In genomic region chr5:177491429-177491945, GRCh38 we compare ENCODE assay signal across 9 cellular contexts. TPM values are rescaled to one million over a fixed set of nuclear protein-coding genes. Genes with fewer than 3 reads are reported as not detected.
DNase-seq lines count a peak whose midpoint lies in the region; ATAC-seq, FAIRE-seq and TF ChIP-seq lines count a peak whose summit lies in the region.
"Had no signal": no experiment of that assay in that cellular context is flagged by ENCODE, and none has a peak within 500 bp of the region (broad histone marks: within the 10 kb centered on the region; RNA-seq: fewer than 3 reads in every experiment).

No MANE protein-coding gene starts in this region.

- no peak overlapping the region for H3K4me3 Mint-ChIP-seq in activated CD4-positive, alpha-beta memory T cell treated with anti-CD3 and anti-CD28 coated beads, Interleukin-2, amount 10 ng/mL, durations not matched to agents 7 days and 5 days

- H3K4me1 ChIP-seq in kidney (ENCODE audit: control insufficient read depth in 1 of 2, insufficient read depth in 1 of 2, low read depth in 1 of 2, low read length in 2 of 2), result peaks cover 0 to 6% of the 10 kb centered on the region in 2 donors
- H3K4me1 ChIP-seq in uterus, result peaks cover 17 to 38% of the 10 kb centered on the region in 2 donors

- H3K27me3 ChIP-seq in uterus, result no peaks in the 10 kb centered on the region

- FAIRE-seq in HTR-8/SVneo (lab: Jason Lieb, UNC) (peak; percentile 4), kidney (lab: Jason Lieb, UNC) (no peak)

- peaks cover 44% of the 10 kb centered on the region for H3K4me1 Mint-ChIP-seq in activated CD4-positive, alpha-beta memory T cell treated with anti-CD3 and anti-CD28 coated beads, Interleukin-2, amount 10 ng/mL, durations not matched to agents 7 days and 5 days

- TF ChIP-seq POLR2A in uterus (IDR thresholded peaks at IDR 0.05), result no peak

- POLR2A ChIA-PET in activated CD4-positive, alpha-beta memory T cell treated with anti-CD3 and anti-CD28 coated beads, Interleukin-2, amount 10 ng/mL, durations not matched to agents 7 days and 5 days (lab: Charles Lee), result no interaction called here

- peak; percentile 40 for DNase-seq in COLO668 (lab: John Stamatoyannopoulos, UW; ENCODE audit: unreplicated experiment)
- no peak for DNase-seq in HTR-8/SVneo (ENCODE audit: insufficient read length, low spot score)
- peak; percentile 43 for DNase-seq in activated CD4-positive, alpha-beta memory T cell treated with anti-CD3 and anti-CD28 coated beads, Interleukin-2, amount 10 ng/mL, durations not matched to agents 7 days and 5 days
- peak; percentile 81 for DNase-seq in kidney
- DNase-seq in uterus, result peak; percentile 48 to 52
- DNase-seq in sciatic nerve (ENCODE audit: low spot score), result no peak

- H3K9me3 ChIP-seq in kidney (ENCODE audit: control insufficient read depth in 1 of 2, low read length in 2 of 2) (no peaks in the 10 kb centered on the region), uterus (no peaks in the 10 kb centered on the region)

- H3K27me3 Mint-ChIP-seq in activated CD4-positive, alpha-beta memory T cell treated with anti-CD3 and anti-CD28 coated beads, Interleukin-2, amount 10 ng/mL, durations not matched to agents 7 days and 5 days, result no peaks in the 10 kb centered on the region

- no peaks in the 10 kb centered on the region for H3K9me3 Mint-ChIP-seq in activated CD4-positive, alpha-beta memory T cell treated with anti-CD3 and anti-CD28 coated beads, Interleukin-2, amount 10 ng/mL, durations not matched to agents 7 days and 5 days

- CTCF ChIA-PET in activated CD4-positive, alpha-beta memory T cell treated with anti-CD3 and anti-CD28 coated beads, Interleukin-2, amount 10 ng/mL, durations not matched to agents 7 days and 5 days (lab: Charles Lee), result no interaction called here

- intact Hi-C loops in kidney (cut with DNase I), result no loop called here
- intact Hi-C loops in uterus (cut with DNase I; ENCODE audit: low total_unique reads), result no loop called here
- intact Hi-C loops in sciatic nerve (cut with DNase I), result no loop called here

- no peaks in the 10 kb centered on the region for H3K36me3 ChIP-seq in kidney (ENCODE audit: control insufficient read depth in 1 of 2, insufficient read depth in 2 of 2, low read length in 2 of 2)
- H3K36me3 ChIP-seq in uterus, result no peaks in the 10 kb centered on the region

- H3K4me3 ChIP-seq in kidney (ENCODE audit: low read length in 2 of 2) (no peak overlapping the region), uterus (no peak overlapping the region)

- H3K27ac Mint-ChIP-seq in activated CD4-positive, alpha-beta memory T cell treated with anti-CD3 and anti-CD28 coated beads, Interleukin-2, amount 10 ng/mL, durations not matched to agents 7 days and 5 days, result no peak overlapping the region

- H3K27ac ChIP-seq in kidney (ENCODE audit: low read depth in 2 of 2, low read length in 2 of 2) (no peak overlapping the region), uterus (peak overlapping the region; percentile 97 to 98)

- peak; percentile 21 for TF ChIP-seq CTCF in kidney (IDR thresholded peaks at IDR 0.05; ENCODE audit: borderline replicate concordance, extremely low read depth, insufficient read depth)
- TF ChIP-seq CTCF in uterus (IDR thresholded peaks at IDR 0.05), result peak; percentile 49 to 88 (median 68)

- no peak overlapping the region for H3K9ac ChIP-seq in kidney (ENCODE audit: low read length in 2 of 2)

- ATAC-seq in sciatic nerve (no peak), HG03520 (IDR thresholded peaks at IDR 0.05; ENCODE audit: unreplicated experiment) (no peak), HG02884 (IDR thresholded peaks at IDR 0.05; ENCODE audit: unreplicated experiment) (no peak)

- peaks cover 40% of the 10 kb centered on the region for H3K36me3 Mint-ChIP-seq in activated CD4-positive, alpha-beta memory T cell treated with anti-CD3 and anti-CD28 coated beads, Interleukin-2, amount 10 ng/mL, durations not matched to agents 7 days and 5 days (ENCODE audit: low read depth)

RNA-seq across cellular contexts. Expression of gene PDLIM7, which starts 5.9 kb away (rescaled TPM):
- 10 to 100 TPM; 55.1 to 56.6 TPM for total RNA-seq in activated CD4-positive, alpha-beta memory T cell treated with anti-CD3 and anti-CD28 coated beads, Interleukin-2, amount 10 ng/mL, durations not matched to agents 7 days and 5 days
- total RNA-seq in kidney (89.7 TPM), uterus (100 to 1,000 TPM; 102 to 543 (median 193) TPM), sciatic nerve (144 TPM)
- 46.4 TPM for polyA plus RNA-seq in kidney (ENCODE audit: insufficient read depth, low read depth, low replicate concordance)

RNA-seq across cellular contexts. Expression of gene DBN1, which starts 18.1 kb away (rescaled TPM):
- total RNA-seq in activated CD4-positive, alpha-beta memory T cell treated with anti-CD3 and anti-CD28 coated beads, Interleukin-2, amount 10 ng/mL, durations not matched to agents 7 days and 5 days, result 1 to 10 TPM; 4.9 to 5.0 TPM
- 64.2 TPM for total RNA-seq in kidney
- polyA plus RNA-seq in kidney (ENCODE audit: insufficient read depth, low read depth, low replicate concordance), result 56.5 TPM
- 100 to 1,000 TPM in 2 of 4 donors, 10 to 100 TPM in 2; 30.6 to 107 (median 82.7) TPM for total RNA-seq in uterus
- total RNA-seq in sciatic nerve, result 63.5 TPM

RNA-seq across cellular contexts. Expression of gene DOK3, which starts 18.1 kb away (rescaled TPM):
- total RNA-seq in activated CD4-positive, alpha-beta memory T cell treated with anti-CD3 and anti-CD28 coated beads, Interleukin-2, amount 10 ng/mL, durations not matched to agents 7 days and 5 days, result 1 to 10 TPM; 2.4 TPM
- total RNA-seq in kidney, result 18.6 TPM
- polyA plus RNA-seq in kidney (ENCODE audit: insufficient read depth, low read depth, low replicate concordance), result 1.9 TPM
- 10 to 100 TPM in 1 of 4 donors, 1 to 10 TPM in 3; 3.6 to 20.0 (median 7.1) TPM for total RNA-seq in uterus
- 16.2 TPM for total RNA-seq in sciatic nerve
- total RNA-seq: RPMI7951 had no signal

RNA-seq across cellular contexts. Expression of gene DDX41, which starts 25.3 kb away (rescaled TPM):
- 100 to 1,000 TPM; 105 to 107 TPM for total RNA-seq in activated CD4-positive, alpha-beta memory T cell treated with anti-CD3 and anti-CD28 coated beads, Interleukin-2, amount 10 ng/mL, durations not matched to agents 7 days and 5 days
- total RNA-seq in kidney (86.7 TPM), uterus (100 to 1,000 TPM in 2 of 4 donors, 10 to 100 TPM in 2; 61.0 to 146 (median 95.6) TPM), sciatic nerve (68.2 TPM)
- polyA plus RNA-seq in kidney (ENCODE audit: insufficient read depth, low read depth, low replicate concordance), result 97.3 TPM

RNA-seq across cellular contexts. Expression of gene PRR7, which starts 44.9 kb away (rescaled TPM):
- total RNA-seq in activated CD4-positive, alpha-beta memory T cell treated with anti-CD3 and anti-CD28 coated beads, Interleukin-2, amount 10 ng/mL, durations not matched to agents 7 days and 5 days, result 1 to 10 TPM; 4.9 to 5.8 TPM
- total RNA-seq in kidney, result 5.5 TPM
- 1.6 TPM for polyA plus RNA-seq in kidney (ENCODE audit: insufficient read depth, low read depth, low replicate concordance)
- 1 to 10 TPM in 2 of 4 donors, not detected in 2; 1.9 to 3.0 TPM for total RNA-seq in uterus
- 8.2 TPM for total RNA-seq in sciatic nerve

Comparison
In these comparisons a context has a peak if more than half of its experiments do, and no peak if none do; other contexts are left out.
1. DNase-seq: peak in COLO668 (single experiment), activated CD4-positive, alpha-beta memory T cell treated with anti-CD3 and anti-CD28 coated beads, Interleukin-2, amount 10 ng/mL, durations not matched to agents 7 days and 5 days (single experiment), kidney (single experiment) and uterus (2 of 2); none in HTR-8/SVneo (single experiment) and sciatic nerve (single experiment).
2. H3K27ac ChIP-seq: peak in uterus (2 of 2); none in kidney (0 of 2).
3. RNA of gene DBN1, which starts 18.1 kb away (total RNA-seq): 30.6 to 107 TPM in uterus, 64.2 TPM in kidney (single experiment) and 63.5 TPM in sciatic nerve (single experiment); 4.9 to 5.0 TPM in activated CD4-positive, alpha-beta memory T cell treated with anti-CD3 and anti-CD28 coated beads, Interleukin-2, amount 10 ng/mL, durations not matched to agents 7 days and 5 days; every median in the first group is over 4 times any median in the second.